1 cellular context compared by ENCODE assay signal in genomic region chr19:2900296-2901252, GRCh38.
A peak's percentile ranks its signal among the peaks of the same experiment; 100 is the strongest.
TF ChIP-seq lines count a peak whose summit lies in the region.

ZNF57 (plus strand) TSS chr19:2900928; CDS start chr19:2901046, 118 bp downstream.

TF ChIP-seq in HEK293, 187 proteins besides CTCF, POLR2A, EP300 and RAD21 (continued from another document and continues in another):
- TF ChIP-seq ZNF148 (tag by site-specific recombination; IDR thresholded peaks at IDR 0.05; ENCODE audit: borderline replicate concordance): no peak
- no peak for TF ChIP-seq ZNF157 (tag by site-specific recombination; IDR thresholded peaks at IDR 0.05)
- TF ChIP-seq ZNF366 (tag by site-specific recombination; conservative IDR thresholded peaks at IDR 0.05): no peak
- no peak for TF ChIP-seq ZBTB48 (tag by site-specific recombination; IDR thresholded peaks at IDR 0.05)
- no peak for TF ChIP-seq ELK4 (IDR thresholded peaks at IDR 0.05; ENCODE audit: borderline replicate concordance, low read depth, low read length)
- TF ChIP-seq ZNF223 (tag by site-specific recombination; IDR thresholded peaks at IDR 0.05): no peak
- TF ChIP-seq ZNF184 (tag by site-specific recombination; IDR thresholded peaks at IDR 0.05): no peak
- no peak for TF ChIP-seq PRDM2 (tag by site-specific recombination; IDR thresholded peaks at IDR 0.05; ENCODE audit: borderline replicate concordance)
- TF ChIP-seq ZNF10 (tag by site-specific recombination; IDR thresholded peaks at IDR 0.05): no peak
- peak; percentile 71; the same call in 1 of the 2 replicates for TF ChIP-seq KLF16 (tag by site-specific recombination; IDR thresholded peaks at IDR 0.05)
- no peak for TF ChIP-seq ZNF416 (tag by site-specific recombination; IDR thresholded peaks at IDR 0.05)
- peak; percentile 86 for TF ChIP-seq ZNF629 (tag by site-specific recombination; IDR thresholded peaks at IDR 0.05)
- TF ChIP-seq ZNF324 (tag by site-specific recombination; IDR thresholded peaks at IDR 0.05): peak; percentile 65; the same call in 1 of the 2 replicates
- TF ChIP-seq ZBTB20 (tag by site-specific recombination; IDR thresholded peaks at IDR 0.05): peak; percentile 96
- TF ChIP-seq TCF7L2 (IDR thresholded peaks at IDR 0.05; ENCODE audit: borderline replicate concordance, low read depth, low read length): no peak
- no peak for TF ChIP-seq ZNF398 (tag by site-specific recombination; IDR thresholded peaks at IDR 0.05)
- TF ChIP-seq ZNF791 (tag by site-specific recombination; IDR thresholded peaks at IDR 0.05): no peak
- TF ChIP-seq ZNF248 (tag by site-specific recombination; IDR thresholded peaks at IDR 0.05): no peak
- no peak for TF ChIP-seq MYNN (tag by site-specific recombination; IDR thresholded peaks at IDR 0.05; ENCODE audit: borderline replicate concordance)
- no peak for TF ChIP-seq ZNF112 (tag by site-specific recombination; IDR thresholded peaks at IDR 0.05)
- TF ChIP-seq MZF1 (tag by site-specific recombination; IDR thresholded peaks at IDR 0.05; ENCODE audit: borderline replicate concordance): no peak
- TF ChIP-seq ZNF658 (tag by site-specific recombination; IDR thresholded peaks at IDR 0.05): no peak
- TF ChIP-seq ZNF2 (tag by site-specific recombination; IDR thresholded peaks at IDR 0.05): 0 out of 2 replicates have a peak, but pooled peaks have one; percentile 23
- no peak for TF ChIP-seq ZNF175 (tag by site-specific recombination; IDR thresholded peaks at IDR 0.05)
- TF ChIP-seq ZNF792 (tag by site-specific recombination; IDR thresholded peaks at IDR 0.05): no peak
- no peak for TF ChIP-seq ZNF514 (tag by site-specific recombination; IDR thresholded peaks at IDR 0.05)
- TF ChIP-seq ZNF785 (tag by site-specific recombination; IDR thresholded peaks at IDR 0.05): peak; percentile 90
- TF ChIP-seq ZSCAN4 (tag by site-specific recombination; IDR thresholded peaks at IDR 0.05): no peak
- TF ChIP-seq KLF7 (tag by site-specific recombination; IDR thresholded peaks at IDR 0.05; ENCODE audit: borderline replicate concordance): no peak
- no peak for TF ChIP-seq ZNF239 (tag by site-specific recombination; IDR thresholded peaks at IDR 0.05)
- no peak for TF ChIP-seq ZNF350 (tag by site-specific recombination; IDR thresholded peaks at IDR 0.05)
- no peak for TF ChIP-seq PRDM6 (tag by site-specific recombination; IDR thresholded peaks at IDR 0.05)
- no peak for TF ChIP-seq ZBTB17 (tag by site-specific recombination; IDR thresholded peaks at IDR 0.05)
- no peak for TF ChIP-seq ZNF747 (tag by site-specific recombination; IDR thresholded peaks at IDR 0.05)
- TF ChIP-seq ZNF596 (tag by site-specific recombination; IDR thresholded peaks at IDR 0.05): peak; percentile 7; the same call in 1 of the 2 replicates
- TF ChIP-seq KLF8 (tag by site-specific recombination; IDR thresholded peaks at IDR 0.05): peak; percentile 45; the same call in 1 of the 2 replicates
- no peak for TF ChIP-seq RBAK (tag by site-specific recombination; IDR thresholded peaks at IDR 0.05)
- no peak for TF ChIP-seq REST (tag by site-specific recombination; IDR thresholded peaks at IDR 0.05)
- no peak for TF ChIP-seq ZNF664 (tag by site-specific recombination; IDR thresholded peaks at IDR 0.05)
- TF ChIP-seq ZNF266 (tag by site-specific recombination; IDR thresholded peaks at IDR 0.05; ENCODE audit: low read depth): no peak
